Comparison of ENCODE assay signal across 1 cellular context in the genomic region with DNA sequence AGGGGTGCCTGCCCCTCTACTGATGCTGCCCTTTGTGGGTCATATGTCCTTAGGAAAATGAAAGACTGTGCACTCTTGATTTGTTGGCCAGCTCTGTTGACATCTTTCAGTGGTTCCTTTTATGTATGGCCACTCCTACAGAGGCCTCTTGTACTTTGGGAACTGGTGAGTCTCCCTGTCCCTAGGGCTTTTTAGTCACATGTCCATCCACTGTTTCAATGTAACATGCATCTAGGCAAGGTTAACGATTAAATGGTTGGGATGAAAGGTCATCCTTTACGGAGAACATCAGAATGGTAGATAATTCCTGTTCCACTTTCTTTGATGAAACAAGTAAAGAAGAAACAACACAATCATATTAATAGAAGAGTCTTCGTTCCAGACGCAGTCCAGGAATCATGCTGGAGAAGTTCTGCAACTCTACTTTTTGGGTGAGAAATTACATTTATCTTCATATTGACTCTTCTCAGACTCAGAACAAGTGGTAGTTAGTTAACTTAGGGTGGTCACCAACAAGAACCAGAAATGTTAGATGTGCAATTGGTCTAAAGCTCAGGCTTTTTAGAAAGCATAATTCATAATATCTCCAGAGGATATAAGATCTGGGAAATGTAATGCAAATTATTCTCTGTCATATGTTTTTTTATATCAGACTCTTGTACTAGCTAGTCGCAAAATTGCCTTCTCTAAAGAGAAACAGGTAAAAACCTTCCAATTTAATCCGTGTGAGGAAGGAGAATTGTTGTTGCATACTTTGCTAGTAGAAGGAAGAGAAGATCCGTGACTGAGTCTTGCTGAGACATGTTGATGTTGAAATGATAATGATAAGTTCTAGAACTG.
TF ChIP-seq lines count a peak whose summit lies in the region.

A gene (plus strand): TSS at position 194 of the 840 bp plus-strand sequence. CDS start 205 bp downstream, at position 399.

TF ChIP-seq in HepG2, 621 proteins besides CTCF, POLR2A, EP300 and RAD21 (continued from another document and continues in another):
- TF ChIP-seq, protein P1, sequence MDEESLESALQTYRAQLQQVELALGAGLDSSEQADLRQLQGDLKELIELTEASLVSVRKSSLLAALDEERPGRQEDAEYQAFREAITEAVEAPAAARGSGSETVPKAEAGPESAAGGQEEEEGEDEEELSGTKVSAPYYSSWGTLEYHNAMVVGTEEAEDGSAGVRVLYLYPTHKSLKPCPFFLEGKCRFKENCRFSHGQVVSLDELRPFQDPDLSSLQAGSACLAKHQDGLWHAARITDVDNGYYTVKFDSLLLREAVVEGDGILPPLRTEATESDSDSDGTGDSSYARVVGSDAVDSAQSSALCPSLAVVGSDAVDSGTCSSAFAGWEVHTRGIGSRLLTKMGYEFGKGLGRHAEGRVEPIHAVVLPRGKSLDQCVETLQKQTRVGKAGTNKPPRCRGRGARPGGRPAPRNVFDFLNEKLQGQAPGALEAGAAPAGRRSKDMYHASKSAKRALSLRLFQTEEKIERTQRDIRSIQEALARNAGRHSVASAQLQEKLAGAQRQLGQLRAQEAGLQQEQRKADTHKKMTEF (CRISPR knock-in tag; IDR thresholded peaks at IDR 0.05) = peak; percentile 76
- TF ChIP-seq, protein P2, sequence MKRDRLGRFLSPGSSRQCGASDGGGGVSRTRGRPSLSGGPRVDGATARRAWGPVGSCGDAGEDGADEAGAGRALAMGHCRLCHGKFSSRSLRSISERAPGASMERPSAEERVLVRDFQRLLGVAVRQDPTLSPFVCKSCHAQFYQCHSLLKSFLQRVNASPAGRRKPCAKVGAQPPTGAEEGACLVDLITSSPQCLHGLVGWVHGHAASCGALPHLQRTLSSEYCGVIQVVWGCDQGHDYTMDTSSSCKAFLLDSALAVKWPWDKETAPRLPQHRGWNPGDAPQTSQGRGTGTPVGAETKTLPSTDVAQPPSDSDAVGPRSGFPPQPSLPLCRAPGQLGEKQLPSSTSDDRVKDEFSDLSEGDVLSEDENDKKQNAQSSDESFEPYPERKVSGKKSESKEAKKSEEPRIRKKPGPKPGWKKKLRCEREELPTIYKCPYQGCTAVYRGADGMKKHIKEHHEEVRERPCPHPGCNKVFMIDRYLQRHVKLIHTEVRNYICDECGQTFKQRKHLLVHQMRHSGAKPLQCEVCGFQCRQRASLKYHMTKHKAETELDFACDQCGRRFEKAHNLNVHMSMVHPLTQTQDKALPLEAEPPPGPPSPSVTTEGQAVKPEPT (CRISPR knock-in tag; IDR thresholded peaks at IDR 0.05; ENCODE audit: low read depth) = no peak
- TF ChIP-seq, protein P3, sequence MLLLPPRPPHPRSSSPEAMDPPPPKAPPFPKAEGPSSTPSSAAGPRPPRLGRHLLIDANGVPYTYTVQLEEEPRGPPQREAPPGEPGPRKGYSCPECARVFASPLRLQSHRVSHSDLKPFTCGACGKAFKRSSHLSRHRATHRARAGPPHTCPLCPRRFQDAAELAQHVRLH (CRISPR knock-in tag; IDR thresholded peaks at IDR 0.05; ENCODE audit: borderline replicate concordance, low read depth) = no peak
- no peak for TF ChIP-seq SMAD1 (CRISPR knock-in tag; IDR thresholded peaks at IDR 0.05; ENCODE audit: borderline replicate concordance, low read depth)
- no peak for TF ChIP-seq BRD4 (CRISPR knock-in tag; IDR thresholded peaks at IDR 0.05)
- TF ChIP-seq SYNCRIP (IDR thresholded peaks at IDR 0.05; ENCODE audit: insufficient read depth, low read depth, low read length) = no peak
- TF ChIP-seq SMAD9 (CRISPR knock-in tag; IDR thresholded peaks at IDR 0.05) = no peak
- no peak for TF ChIP-seq PCBP2 (optimal IDR thresholded peaks at IDR 0.05; ENCODE audit: low read depth, low read length, poor library complexity, severe bottlenecking)
- peak; percentile 50; the same call in 1 of the 2 replicates for TF ChIP-seq GATA4 (IDR thresholded peaks at IDR 0.05; ENCODE audit: borderline replicate concordance, low read depth)
- TF ChIP-seq ZNF772 (CRISPR knock-in tag; IDR thresholded peaks at IDR 0.05) = no peak
- TF ChIP-seq ZNF101 (CRISPR knock-in tag; IDR thresholded peaks at IDR 0.05; ENCODE audit: borderline replicate concordance, low read depth) = no peak
- peak; percentile 81; the same call in 1 of the 2 replicates for TF ChIP-seq FOXK1 (CRISPR knock-in tag; IDR thresholded peaks at IDR 0.05; ENCODE audit: borderline replicate concordance, low read depth)
- TF ChIP-seq, protein P4, sequence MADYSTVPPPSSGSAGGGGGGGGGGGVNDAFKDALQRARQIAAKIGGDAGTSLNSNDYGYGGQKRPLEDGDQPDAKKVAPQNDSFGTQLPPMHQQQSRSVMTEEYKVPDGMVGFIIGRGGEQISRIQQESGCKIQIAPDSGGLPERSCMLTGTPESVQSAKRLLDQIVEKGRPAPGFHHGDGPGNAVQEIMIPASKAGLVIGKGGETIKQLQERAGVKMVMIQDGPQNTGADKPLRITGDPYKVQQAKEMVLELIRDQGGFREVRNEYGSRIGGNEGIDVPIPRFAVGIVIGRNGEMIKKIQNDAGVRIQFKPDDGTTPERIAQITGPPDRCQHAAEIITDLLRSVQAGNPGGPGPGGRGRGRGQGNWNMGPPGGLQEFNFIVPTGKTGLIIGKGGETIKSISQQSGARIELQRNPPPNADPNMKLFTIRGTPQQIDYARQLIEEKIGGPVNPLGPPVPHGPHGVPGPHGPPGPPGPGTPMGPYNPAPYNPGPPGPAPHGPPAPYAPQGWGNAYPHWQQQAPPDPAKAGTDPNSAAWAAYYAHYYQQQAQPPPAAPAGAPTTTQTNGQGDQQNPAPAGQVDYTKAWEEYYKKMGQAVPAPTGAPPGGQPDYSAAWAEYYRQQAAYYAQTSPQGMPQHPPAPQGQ (CRISPR knock-in tag; IDR thresholded peaks at IDR 0.05; ENCODE audit: borderline replicate concordance) = no peak
- TF ChIP-seq, protein P5, sequence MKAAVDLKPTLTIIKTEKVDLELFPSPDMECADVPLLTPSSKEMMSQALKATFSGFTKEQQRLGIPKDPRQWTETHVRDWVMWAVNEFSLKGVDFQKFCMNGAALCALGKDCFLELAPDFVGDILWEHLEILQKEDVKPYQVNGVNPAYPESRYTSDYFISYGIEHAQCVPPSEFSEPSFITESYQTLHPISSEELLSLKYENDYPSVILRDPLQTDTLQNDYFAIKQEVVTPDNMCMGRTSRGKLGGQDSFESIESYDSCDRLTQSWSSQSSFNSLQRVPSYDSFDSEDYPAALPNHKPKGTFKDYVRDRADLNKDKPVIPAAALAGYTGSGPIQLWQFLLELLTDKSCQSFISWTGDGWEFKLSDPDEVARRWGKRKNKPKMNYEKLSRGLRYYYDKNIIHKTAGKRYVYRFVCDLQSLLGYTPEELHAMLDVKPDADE (CRISPR knock-in tag; IDR thresholded peaks at IDR 0.05) = no peak
- TF ChIP-seq, protein P6, sequence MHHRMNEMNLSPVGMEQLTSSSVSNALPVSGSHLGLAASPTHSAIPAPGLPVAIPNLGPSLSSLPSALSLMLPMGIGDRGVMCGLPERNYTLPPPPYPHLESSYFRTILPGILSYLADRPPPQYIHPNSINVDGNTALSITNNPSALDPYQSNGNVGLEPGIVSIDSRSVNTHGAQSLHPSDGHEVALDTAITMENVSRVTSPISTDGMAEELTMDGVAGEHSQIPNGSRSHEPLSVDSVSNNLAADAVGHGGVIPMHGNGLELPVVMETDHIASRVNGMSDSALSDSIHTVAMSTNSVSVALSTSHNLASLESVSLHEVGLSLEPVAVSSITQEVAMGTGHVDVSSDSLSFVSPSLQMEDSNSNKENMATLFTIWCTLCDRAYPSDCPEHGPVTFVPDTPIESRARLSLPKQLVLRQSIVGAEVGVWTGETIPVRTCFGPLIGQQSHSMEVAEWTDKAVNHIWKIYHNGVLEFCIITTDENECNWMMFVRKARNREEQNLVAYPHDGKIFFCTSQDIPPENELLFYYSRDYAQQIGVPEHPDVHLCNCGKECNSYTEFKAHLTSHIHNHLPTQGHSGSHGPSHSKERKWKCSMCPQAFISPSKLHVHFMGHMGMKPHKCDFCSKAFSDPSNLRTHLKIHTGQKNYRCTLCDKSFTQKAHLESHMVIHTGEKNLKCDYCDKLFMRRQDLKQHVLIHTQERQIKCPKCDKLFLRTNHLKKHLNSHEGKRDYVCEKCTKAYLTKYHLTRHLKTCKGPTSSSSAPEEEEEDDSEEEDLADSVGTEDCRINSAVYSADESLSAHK (CRISPR knock-in tag; IDR thresholded peaks at IDR 0.05; ENCODE audit: borderline replicate concordance) = no peak
- TF ChIP-seq SRSF4 (IDR thresholded peaks at IDR 0.05; ENCODE audit: low read depth, low read length, poor library complexity, severe bottlenecking) = no peak
- no peak for TF ChIP-seq KDM2A (CRISPR knock-in tag; IDR thresholded peaks at IDR 0.05; ENCODE audit: borderline replicate concordance, low read depth)
- TF ChIP-seq, protein P7, sequence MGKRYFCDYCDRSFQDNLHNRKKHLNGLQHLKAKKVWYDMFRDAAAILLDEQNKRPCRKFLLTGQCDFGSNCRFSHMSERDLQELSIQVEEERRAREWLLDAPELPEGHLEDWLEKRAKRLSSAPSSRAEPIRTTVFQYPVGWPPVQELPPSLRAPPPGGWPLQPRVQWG (CRISPR knock-in tag; IDR thresholded peaks at IDR 0.05; ENCODE audit: borderline replicate concordance, low read depth) = no peak
- 0 out of 2 replicates have a peak, but pooled peaks have one; percentile 13 for TF ChIP-seq MLLT10 (CRISPR knock-in tag; IDR thresholded peaks at IDR 0.05)
- TF ChIP-seq ZSCAN25 (CRISPR knock-in tag; IDR thresholded peaks at IDR 0.05) = no peak
- no peak for TF ChIP-seq WIZ (CRISPR knock-in tag; IDR thresholded peaks at IDR 0.05)
- TF ChIP-seq ZSCAN29 (CRISPR knock-in tag; conservative IDR thresholded peaks at IDR 0.05) = no peak
- TF ChIP-seq ZNF737 (CRISPR knock-in tag; IDR thresholded peaks at IDR 0.05; ENCODE audit: borderline replicate concordance) = no peak
- TF ChIP-seq, protein P8, sequence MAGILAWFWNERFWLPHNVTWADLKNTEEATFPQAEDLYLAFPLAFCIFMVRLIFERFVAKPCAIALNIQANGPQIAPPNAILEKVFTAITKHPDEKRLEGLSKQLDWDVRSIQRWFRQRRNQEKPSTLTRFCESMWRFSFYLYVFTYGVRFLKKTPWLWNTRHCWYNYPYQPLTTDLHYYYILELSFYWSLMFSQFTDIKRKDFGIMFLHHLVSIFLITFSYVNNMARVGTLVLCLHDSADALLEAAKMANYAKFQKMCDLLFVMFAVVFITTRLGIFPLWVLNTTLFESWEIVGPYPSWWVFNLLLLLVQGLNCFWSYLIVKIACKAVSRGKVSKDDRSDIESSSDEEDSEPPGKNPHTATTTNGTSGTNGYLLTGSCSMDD (CRISPR knock-in tag; IDR thresholded peaks at IDR 0.05) = no peak
- TF ChIP-seq SETDB1 (CRISPR knock-in tag; IDR thresholded peaks at IDR 0.05; ENCODE audit: borderline replicate concordance) = no peak
- TF ChIP-seq, protein P9, sequence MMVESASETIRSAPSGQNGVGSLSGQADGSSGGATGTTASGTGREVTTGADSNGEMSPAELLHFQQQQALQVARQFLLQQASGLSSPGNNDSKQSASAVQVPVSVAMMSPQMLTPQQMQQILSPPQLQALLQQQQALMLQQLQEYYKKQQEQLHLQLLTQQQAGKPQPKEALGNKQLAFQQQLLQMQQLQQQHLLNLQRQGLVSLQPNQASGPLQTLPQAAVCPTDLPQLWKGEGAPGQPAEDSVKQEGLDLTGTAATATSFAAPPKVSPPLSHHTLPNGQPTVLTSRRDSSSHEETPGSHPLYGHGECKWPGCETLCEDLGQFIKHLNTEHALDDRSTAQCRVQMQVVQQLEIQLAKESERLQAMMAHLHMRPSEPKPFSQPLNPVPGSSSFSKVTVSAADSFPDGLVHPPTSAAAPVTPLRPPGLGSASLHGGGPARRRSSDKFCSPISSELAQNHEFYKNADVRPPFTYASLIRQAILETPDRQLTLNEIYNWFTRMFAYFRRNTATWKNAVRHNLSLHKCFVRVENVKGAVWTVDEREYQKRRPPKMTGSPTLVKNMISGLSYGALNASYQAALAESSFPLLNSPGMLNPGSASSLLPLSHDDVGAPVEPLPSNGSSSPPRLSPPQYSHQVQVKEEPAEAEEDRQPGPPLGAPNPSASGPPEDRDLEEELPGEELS (CRISPR knock-in tag; IDR thresholded peaks at IDR 0.05) = peak; percentile 84
- TF ChIP-seq, protein P10, sequence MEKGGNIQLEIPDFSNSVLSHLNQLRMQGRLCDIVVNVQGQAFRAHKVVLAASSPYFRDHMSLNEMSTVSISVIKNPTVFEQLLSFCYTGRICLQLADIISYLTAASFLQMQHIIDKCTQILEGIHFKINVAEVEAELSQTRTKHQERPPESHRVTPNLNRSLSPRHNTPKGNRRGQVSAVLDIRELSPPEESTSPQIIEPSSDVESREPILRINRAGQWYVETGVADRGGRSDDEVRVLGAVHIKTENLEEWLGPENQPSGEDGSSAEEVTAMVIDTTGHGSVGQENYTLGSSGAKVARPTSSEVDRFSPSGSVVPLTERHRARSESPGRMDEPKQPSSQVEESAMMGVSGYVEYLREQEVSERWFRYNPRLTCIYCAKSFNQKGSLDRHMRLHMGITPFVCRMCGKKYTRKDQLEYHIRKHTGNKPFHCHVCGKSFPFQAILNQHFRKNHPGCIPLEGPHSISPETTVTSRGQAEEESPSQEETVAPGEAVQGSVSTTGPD (CRISPR knock-in tag; IDR thresholded peaks at IDR 0.05) = no peak
- no peak for TF ChIP-seq ZNF274 (CRISPR knock-in tag; IDR thresholded peaks at IDR 0.05)
- TF ChIP-seq CHD4 (IDR thresholded peaks at IDR 0.05; ENCODE audit: borderline replicate concordance, low read length) = no peak; the same call in 1 of the 2 replicates
- TF ChIP-seq, protein P11, sequence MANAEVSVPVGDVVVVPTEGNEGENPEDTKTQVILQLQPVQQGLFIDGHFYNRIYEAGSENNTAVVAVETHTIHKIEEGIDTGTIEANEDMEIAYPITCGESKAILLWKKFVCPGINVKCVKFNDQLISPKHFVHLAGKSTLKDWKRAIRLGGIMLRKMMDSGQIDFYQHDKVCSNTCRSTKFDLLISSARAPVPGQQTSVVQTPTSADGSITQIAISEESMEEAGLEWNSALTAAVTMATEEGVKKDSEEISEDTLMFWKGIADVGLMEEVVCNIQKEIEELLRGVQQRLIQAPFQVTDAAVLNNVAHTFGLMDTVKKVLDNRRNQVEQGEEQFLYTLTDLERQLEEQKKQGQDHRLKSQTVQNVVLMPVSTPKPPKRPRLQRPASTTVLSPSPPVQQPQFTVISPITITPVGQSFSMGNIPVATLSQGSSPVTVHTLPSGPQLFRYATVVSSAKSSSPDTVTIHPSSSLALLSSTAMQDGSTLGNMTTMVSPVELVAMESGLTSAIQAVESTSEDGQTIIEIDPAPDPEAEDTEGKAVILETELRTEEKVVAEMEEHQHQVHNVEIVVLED (CRISPR knock-in tag; IDR thresholded peaks at IDR 0.05; ENCODE audit: borderline replicate concordance) = no peak; the same call in 1 of the 2 replicates
- TF ChIP-seq ZFP37 (CRISPR knock-in tag; IDR thresholded peaks at IDR 0.05; ENCODE audit: borderline replicate concordance) = no peak
- TF ChIP-seq ZNF292 (CRISPR knock-in tag; IDR thresholded peaks at IDR 0.05; ENCODE audit: borderline replicate concordance, low read depth) = no peak; the same call in 1 of the 2 replicates
- TF ChIP-seq SMC3 (IDR thresholded peaks at IDR 0.05; ENCODE audit: low read length) = 0 out of 2 replicates have a peak, but pooled peaks have one; percentile 6
- TF ChIP-seq FOXO1 (CRISPR knock-in tag; IDR thresholded peaks at IDR 0.05) = peak; percentile 71; the same call in 1 of the 2 replicates
- no peak for TF ChIP-seq MAFF (IDR thresholded peaks at IDR 0.05; ENCODE audit: low read depth, low read length)
- no peak for TF ChIP-seq REXO4 (CRISPR knock-in tag; IDR thresholded peaks at IDR 0.05; ENCODE audit: borderline replicate concordance)
- no peak for TF ChIP-seq MZF1 (CRISPR knock-in tag; IDR thresholded peaks at IDR 0.05; ENCODE audit: borderline replicate concordance)
- no peak for TF ChIP-seq ZNF841 (CRISPR knock-in tag; IDR thresholded peaks at IDR 0.05; ENCODE audit: borderline replicate concordance)
